Comparison of ENCODE assay signal across 9 cellular contexts in the genomic region with DNA sequence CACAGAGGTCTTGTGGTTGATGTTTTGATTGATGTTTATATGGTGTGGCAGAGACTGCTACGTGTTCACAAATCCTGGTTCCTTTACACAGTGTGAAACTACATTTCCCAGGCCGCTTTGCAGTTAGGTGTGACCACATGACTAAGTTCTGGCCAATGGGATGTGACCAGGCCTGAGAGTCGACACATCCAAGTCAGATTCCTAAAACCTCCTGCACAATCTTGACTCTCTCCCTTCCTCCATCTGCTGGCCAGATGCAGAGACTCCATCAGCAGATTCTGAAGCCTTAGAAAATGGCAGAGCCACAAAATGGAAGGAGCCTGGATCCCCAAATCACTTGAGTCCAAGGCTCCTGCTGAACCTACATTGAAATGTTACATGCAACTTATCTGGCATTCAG.
DNase-seq lines count a peak whose midpoint lies in the region; ATAC-seq, FAIRE-seq and TF ChIP-seq lines count a peak whose summit lies in the region.
"Had no signal": no experiment of that assay in that cellular context is flagged by ENCODE, and none has a peak within 500 bp of the region (broad histone marks: within the 10 kb centered on the region; RNA-seq: fewer than 3 reads in every experiment).

No MANE protein-coding gene starts in this region.

- DNase-seq in Ammon's horn (ENCODE audit: low spot score) (peak; percentile 44), HEK293T (ENCODE audit: extremely low spot score) (peak; percentile 58), iris pigment epithelial cell (ENCODE audit: low read depth) (peak; percentile 75), NCI-H2107 (lab: John Stamatoyannopoulos, UW) (no peak), NCI-H2081 (lab: John Stamatoyannopoulos, UW) (no peak)

- CTCF ChIA-PET in HEK293T (lab: Yijun Ruan, JAX): interaction anchor here (0.7 kb wide), 1 partner anchor 133 kb away, joined by 3 read pairs; no protein-coding TSS in a partner anchor

- POLR2A ChIA-PET in HEK293T (lab: Yijun Ruan, JAX): no interaction called here

- peak; percentile 95 for FAIRE-seq in TTC549 (lab: Jason Lieb, UNC)
- FAIRE-seq: colon had no signal

- ATAC-seq in HG02938 (IDR thresholded peaks at IDR 0.05; ENCODE audit: unreplicated experiment) (no peak), HG02623 (IDR thresholded peaks at IDR 0.05; ENCODE audit: unreplicated experiment) (no peak)

TF ChIP-seq in HEK293T, 16 proteins besides CTCF, POLR2A, EP300 and RAD21:
- no peak for TF ChIP-seq SP1 (IDR thresholded peaks at IDR 0.05)
- no peak for TF ChIP-seq HDGF (IDR thresholded peaks at IDR 0.05; ENCODE audit: borderline replicate concordance)
- no peak for TF ChIP-seq FOXK2 (IDR thresholded peaks at IDR 0.05)
- TF ChIP-seq CTBP1 (IDR thresholded peaks at IDR 0.05; ENCODE audit: borderline replicate concordance): no peak
- no peak for TF ChIP-seq FOXA1 (IDR thresholded peaks at IDR 0.05)
- TF ChIP-seq LEF1 (IDR thresholded peaks at IDR 0.05; ENCODE audit: borderline replicate concordance): no peak
- TF ChIP-seq, protein P1, sequence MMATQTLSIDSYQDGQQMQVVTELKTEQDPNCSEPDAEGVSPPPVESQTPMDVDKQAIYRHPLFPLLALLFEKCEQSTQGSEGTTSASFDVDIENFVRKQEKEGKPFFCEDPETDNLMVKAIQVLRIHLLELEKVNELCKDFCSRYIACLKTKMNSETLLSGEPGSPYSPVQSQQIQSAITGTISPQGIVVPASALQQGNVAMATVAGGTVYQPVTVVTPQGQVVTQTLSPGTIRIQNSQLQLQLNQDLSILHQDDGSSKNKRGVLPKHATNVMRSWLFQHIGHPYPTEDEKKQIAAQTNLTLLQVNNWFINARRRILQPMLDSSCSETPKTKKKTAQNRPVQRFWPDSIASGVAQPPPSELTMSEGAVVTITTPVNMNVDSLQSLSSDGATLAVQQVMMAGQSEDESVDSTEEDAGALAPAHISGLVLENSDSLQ (IDR thresholded peaks at IDR 0.05): no peak
- no peak for TF ChIP-seq ELF4 (IDR thresholded peaks at IDR 0.05)
- no peak for TF ChIP-seq NFRKB (IDR thresholded peaks at IDR 0.05)
- no peak for TF ChIP-seq SUZ12 (IDR thresholded peaks at IDR 0.05)
- no peak for TF ChIP-seq BHLHE40 (IDR thresholded peaks at IDR 0.05; ENCODE audit: borderline replicate concordance)
- no peak for TF ChIP-seq FOXM1 (IDR thresholded peaks at IDR 0.05; ENCODE audit: borderline replicate concordance)
- TF ChIP-seq ARNT (IDR thresholded peaks at IDR 0.05): no peak
- no peak for TF ChIP-seq ZNF384 (IDR thresholded peaks at IDR 0.05)
- no peak for TF ChIP-seq L3MBTL2 (conservative IDR thresholded peaks at IDR 0.05)
- no peak for TF ChIP-seq TARDBP (IDR thresholded peaks at IDR 0.05)

Comparison
In these comparisons a context has a peak if more than half of its experiments do, and no peak if none do; other contexts are left out.
1. DNase-seq: peak in Ammon's horn (single experiment), HEK293T (single experiment) and iris pigment epithelial cell (single experiment); none in NCI-H2107 (single experiment) and NCI-H2081 (0 of 2).